In the genomic region with DNA sequence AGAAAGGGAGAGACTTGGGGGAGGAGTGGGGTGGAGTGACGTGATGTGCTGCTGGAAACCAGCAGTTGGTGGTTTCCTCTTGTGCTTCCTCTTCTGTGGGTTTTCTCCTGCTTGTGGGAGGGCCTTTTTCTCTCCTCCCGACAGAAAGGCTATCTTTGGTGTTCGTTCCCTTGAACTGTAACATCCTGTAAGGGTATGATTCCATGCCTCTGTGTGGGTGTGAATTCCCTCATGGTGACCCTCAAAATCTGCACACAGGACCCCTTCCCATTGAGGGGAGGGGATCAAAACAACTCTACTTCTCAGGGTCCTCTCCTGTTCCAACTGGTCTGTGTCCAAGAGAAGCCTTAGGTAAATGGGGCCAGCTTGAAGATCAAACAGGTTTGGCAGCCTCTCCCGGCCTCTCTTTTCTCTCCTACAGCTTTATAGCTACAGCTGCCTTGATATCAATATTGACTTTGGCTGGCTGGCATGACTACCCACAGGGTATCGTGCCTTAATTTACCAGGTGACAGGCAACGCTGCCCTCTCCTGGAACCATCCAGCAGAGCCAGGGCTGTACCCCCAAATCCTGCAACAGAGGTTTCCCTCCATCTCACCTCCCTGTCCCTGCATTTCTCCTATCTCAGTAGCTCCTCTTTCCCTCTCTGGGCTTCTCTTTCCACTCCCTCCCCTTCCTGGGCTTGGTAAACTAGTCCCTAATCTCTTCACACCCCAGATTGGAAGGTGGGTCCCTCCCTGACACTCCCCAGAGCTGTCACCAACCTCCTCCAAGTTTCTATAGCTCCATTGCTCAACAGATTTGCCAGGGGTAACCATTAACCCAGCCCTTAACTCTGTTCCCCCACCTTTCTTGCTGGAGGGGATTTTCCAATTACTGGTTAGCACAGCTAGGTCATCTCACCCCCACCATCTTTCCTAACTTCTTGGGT, we compare ENCODE assay signal across 9 cellular contexts. TPM values are rescaled to one million over a fixed set of nuclear protein-coding genes. Genes with fewer than 3 reads are reported as not detected.
DNase-seq lines count a peak whose midpoint lies in the region; ATAC-seq and TF ChIP-seq lines count a peak whose summit lies in the region.
"Had no signal": no experiment of that assay in that cellular context is flagged by ENCODE, and none has a peak within 500 bp of the region (broad histone marks: within the 10 kb centered on the region; RNA-seq: fewer than 3 reads in every experiment).

No MANE protein-coding gene starts in this region.

- TF ChIP-seq CTCF in CD14-positive monocyte (IDR thresholded peaks at IDR 0.05) (no peak), neural crest cell (conservative IDR thresholded peaks at IDR 0.05) (peak; percentile 30)

- peak overlapping the region; percentile 95 to 100 (median 99) for H3K27ac Mint-ChIP-seq in CD14-positive monocyte
- H3K27ac Mint-ChIP-seq in neural crest cell (ENCODE audit: unreplicated experiment): peak overlapping the region; percentile 100

- H3K9me3 Mint-ChIP-seq in CD14-positive monocyte: peaks cover 0 to 2% (median 0%) of the 10 kb centered on the region in 7 donors
- no peaks in the 10 kb centered on the region for H3K9me3 Mint-ChIP-seq in neural crest cell

- intact Hi-C loops in CD14-positive monocyte (cut with micrococcal nuclease): loop anchor here in 1 of 2 donors (2.0 to 10.0 kb wide), 4 partner anchors 30 to 194 kb away; a partner anchor contains a TSS

- peak overlapping the region; percentile 99 to 100 for H3K4me3 Mint-ChIP-seq in CD14-positive monocyte
- peak overlapping the region; percentile 93 for H3K4me3 Mint-ChIP-seq in neural crest cell

- ATAC-seq in esophagus mucosa (peak; percentile 52), HG03521 (IDR thresholded peaks at IDR 0.05; ENCODE audit: unreplicated experiment) (no peak)

- peak; percentile 82 for DNase-seq in CD14-positive monocyte (ENCODE audit: low spot score)
- DNase-seq in H4 (ENCODE audit: low spot score): peak; percentile 84
- DNase-seq in NCI-H82 treated with DMSO at 0.1 percent for 48 hours (lab: John Stamatoyannopoulos, UW; ENCODE audit: unreplicated experiment): peak; percentile 23
- peak; percentile 71 for DNase-seq in activated CD8-positive, alpha-beta memory T cell treated with anti-CD3 and anti-CD28 coated beads for 24 hours
- no peak for DNase-seq in neural crest cell (ENCODE audit: low read depth, low spot score)
- DNase-seq in ureter (ENCODE audit: low spot score): peak; percentile 79

- peaks cover 59% of the 10 kb centered on the region for H3K4me1 Mint-ChIP-seq in CD14-positive monocyte
- H3K4me1 Mint-ChIP-seq in neural crest cell: peaks cover 86% of the 10 kb centered on the region

- H3K27me3 Mint-ChIP-seq in CD14-positive monocyte (ENCODE audit: low read depth in 3 of 3) (peaks cover 0 to 5% (median 2%) of the 10 kb centered on the region in 3 donors), neural crest cell (ENCODE audit: low read depth) (no peaks in the 10 kb centered on the region)

- peaks cover 16 to 26% of the 10 kb centered on the region in 2 donors for H3K36me3 Mint-ChIP-seq in CD14-positive monocyte
- peaks cover 9% of the 10 kb centered on the region for H3K36me3 Mint-ChIP-seq in neural crest cell (ENCODE audit: low read depth)

RNA-seq across cellular contexts. Expression of a gene that starts 1.5 kb away (rescaled TPM):
- 1 to 10 TPM in 1 of 2 donors, under 1 TPM in 1; 0.58 to 1.9 TPM for polyA plus RNA-seq in CD14-positive monocyte
- total RNA-seq in H4 (2014; rRNA removed; shearing (Covaris generic)): 5.3 and 10.8 TPM in 2 replicates
- total RNA-seq in esophagus mucosa: 12.0 TPM
- total RNA-seq in neural crest cell: 79.5 and 86.2 TPM in 2 replicates
- total RNA-seq in ureter: 27.8 TPM

RNA-seq across cellular contexts. Expression of a gene that starts 2.0 kb away (rescaled TPM):
- 1,000 to 10,000 TPM; 1,196 to 1,304 TPM for polyA plus RNA-seq in CD14-positive monocyte
- 710 and 730 TPM in 2 replicates for total RNA-seq in H4 (2014; rRNA removed; shearing (Covaris generic))
- total RNA-seq in esophagus mucosa (372 TPM), neural crest cell (305 and 313 TPM in 2 replicates), ureter (276 TPM)

RNA-seq across cellular contexts. Expression of a gene that starts 9.2 kb away (rescaled TPM):
- polyA plus RNA-seq in CD14-positive monocyte: 10 to 100 TPM; 29.8 to 30.6 TPM
- total RNA-seq in H4 (2014; rRNA removed; shearing (Covaris generic)): 75.2 and 101 TPM in 2 replicates
- total RNA-seq in esophagus mucosa: 15.3 TPM
- total RNA-seq in neural crest cell: 186 and 194 TPM in 2 replicates
- total RNA-seq in ureter: 33.3 TPM

RNA-seq across cellular contexts. Expression of a gene that starts 15.1 kb away (rescaled TPM):
- polyA plus RNA-seq in CD14-positive monocyte: under 1 TPM; 0.68 to 0.75 TPM
- total RNA-seq in H4 (2014; rRNA removed; shearing (Covaris generic)): not detected in 2 replicates
- total RNA-seq in esophagus mucosa (1.1 TPM), neural crest cell (not detected in 2 replicates), ureter (0.26 TPM)

RNA-seq across cellular contexts. Expression of a gene that starts 16.8 kb away (rescaled TPM):
- not detected for polyA plus RNA-seq in CD14-positive monocyte
- total RNA-seq in H4 (2014; rRNA removed; shearing (Covaris generic)): not detected in 2 replicates
- total RNA-seq in esophagus mucosa (10.8 TPM), neural crest cell (1.2 TPM in 2 replicates), ureter (not detected)
- total RNA-seq: activated CD8-positive, alpha-beta memory T cell treated with anti-CD3 and anti-CD28 coated beads for 36 hours had no signal
